In the genomic region with DNA sequence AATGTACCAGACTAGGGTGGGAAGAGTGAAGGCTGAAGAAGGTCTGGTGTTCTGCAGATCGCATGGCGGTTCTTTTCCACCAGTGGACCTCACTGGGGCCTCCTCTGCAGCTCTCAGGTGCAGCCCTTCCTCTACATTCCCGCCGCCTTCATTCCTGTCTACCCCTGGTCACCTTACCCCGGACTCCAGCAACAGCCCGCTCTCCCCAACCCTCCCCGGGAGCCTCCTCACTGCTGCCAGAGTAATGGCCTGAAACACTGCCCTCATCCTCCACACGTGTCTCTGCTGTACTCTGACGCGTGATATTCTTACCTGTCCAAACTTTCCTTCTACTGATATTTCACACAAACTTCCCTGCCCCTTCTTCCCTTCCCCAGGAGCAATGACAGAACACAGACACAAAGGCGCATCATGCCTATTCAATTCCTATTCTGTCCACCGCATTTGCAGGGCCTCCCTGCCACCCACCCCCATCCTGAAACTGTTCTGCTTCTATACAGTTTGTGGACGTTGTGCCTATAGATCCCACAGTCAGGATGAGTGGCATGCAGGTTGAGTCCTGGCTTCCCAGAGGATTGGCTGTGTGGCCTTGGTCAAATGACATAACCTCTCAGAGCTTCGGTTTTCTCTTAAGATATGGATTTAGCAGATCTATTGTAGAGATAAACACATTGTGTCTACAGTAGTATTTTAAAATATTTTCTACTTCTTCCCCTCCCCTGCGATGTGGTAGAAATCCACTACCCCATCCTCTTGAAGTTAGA, we compare ENCODE assay signal across 11 cellular contexts. TPM values are rescaled to one million over a fixed set of nuclear protein-coding genes. Genes with fewer than 3 reads are reported as not detected.
DNase-seq lines count a peak whose midpoint lies in the region; ATAC-seq and TF ChIP-seq lines count a peak whose summit lies in the region.
"Had no signal": no experiment of that assay in that cellular context is flagged by ENCODE, and none has a peak within 500 bp of the region (broad histone marks: within the 10 kb centered on the region; RNA-seq: fewer than 3 reads in every experiment).

No MANE protein-coding gene starts in this region.

- no peak overlapping the region for H3K23ac ChIP-seq in mesenchymal stem cell (ENCODE audit: low read length in 2 of 2)

- no peak overlapping the region for H2AFZ ChIP-seq in mesenchymal stem cell (ENCODE audit: low read depth, low read length)

- H3K9me3 Mint-ChIP-seq in activated T-cell treated with anti-CD3 and anti-CD28 coated beads, Interleukin-2, amount 50 U/mL, for 24 hours: no peaks in the 10 kb centered on the region
- H3K9me3 Mint-ChIP-seq in type B pancreatic cell: no peaks in the 10 kb centered on the region

- peak overlapping the region; percentile 23 for H3K4me3 Mint-ChIP-seq in activated T-cell treated with anti-CD3 and anti-CD28 coated beads, Interleukin-2, amount 50 U/mL, for 24 hours
- peak overlapping the region; percentile 88 for H3K4me3 Mint-ChIP-seq in type B pancreatic cell

- no peak for DNase-seq in activated T-cell treated with anti-CD3 and anti-CD28 coated beads, Interleukin-2, amount 50 U/mL, for 24 hours
- DNase-seq in activated T-cell treated with anti-CD3 and anti-CD28 coated beads, Interleukin-2, amount 50 U/mL, for 48 hours: no peak
- DNase-seq in coronary artery (ENCODE audit: low spot score) (peak; percentile 50), mesenchymal stem cell (no peak), type B pancreatic cell (ENCODE audit: extremely low spot score, unreplicated experiment) (no peak)
- DNase-seq: NCI-H446 had no signal

- no peaks in the 10 kb centered on the region for H3K36me3 ChIP-seq in mesenchymal stem cell (ENCODE audit: control insufficient read depth in 1 of 2, insufficient read depth in 2 of 2, low read depth in 1 of 2, low read length in 2 of 2)
- H3K36me3 ChIP-seq: adrenal gland had no signal

- H3K14ac ChIP-seq in mesenchymal stem cell (ENCODE audit: low read length in 2 of 2): peak overlapping the region in 1 of 2 experiments; percentile 72

- H3K4me3 ChIP-seq in coronary artery: peak overlapping the region; percentile 77
- peak overlapping the region; percentile 83 to 87 for H3K4me3 ChIP-seq in mesenchymal stem cell (ENCODE audit: insufficient read depth in 1 of 2, low read depth in 1 of 2, low read length in 2 of 2)

- no peak overlapping the region for H4K8ac ChIP-seq in mesenchymal stem cell (ENCODE audit: low read length)

- no peaks in the 10 kb centered on the region for H3K27me3 ChIP-seq in mesenchymal stem cell (ENCODE audit: control insufficient read depth in 1 of 2, insufficient read depth in 1 of 2, low read length in 2 of 2)
- H3K27me3 ChIP-seq: adrenal gland had no signal

- H3K27me3 Mint-ChIP-seq in activated T-cell treated with anti-CD3 and anti-CD28 coated beads, Interleukin-2, amount 50 U/mL, for 24 hours: peaks cover 77% of the 10 kb centered on the region
- H3K27me3 Mint-ChIP-seq in type B pancreatic cell: peaks cover 21% of the 10 kb centered on the region

- no peaks in the 10 kb centered on the region for H3K9me3 ChIP-seq in mesenchymal stem cell (ENCODE audit: control insufficient read depth, low read length)
- H3K9me3 ChIP-seq: adrenal gland had no signal

- peak overlapping the region; percentile 75 to 97 for H3K18ac ChIP-seq in mesenchymal stem cell (ENCODE audit: low read depth in 1 of 2, low read length in 2 of 2)

- H2BK15ac ChIP-seq in mesenchymal stem cell (ENCODE audit: low read depth, poor library complexity, severe bottlenecking): no peak overlapping the region

- peak overlapping the region; percentile 30 for H4K91ac ChIP-seq in mesenchymal stem cell (ENCODE audit: low read length)

- peaks cover 10% of the 10 kb centered on the region for H3K79me1 ChIP-seq in mesenchymal stem cell (replicated peaks; ENCODE audit: low read length, poor library complexity, severe bottlenecking)

- H3K9ac ChIP-seq in mesenchymal stem cell (ENCODE audit: low read length): peak overlapping the region; percentile 93

- H2BK120ac ChIP-seq in mesenchymal stem cell (ENCODE audit: low read depth, low read length): no peak overlapping the region

- no peak overlapping the region for H2BK5ac ChIP-seq in mesenchymal stem cell (ENCODE audit: low read depth, low read length, poor library complexity, severe bottlenecking)

- ATAC-seq in GM19035 (IDR thresholded peaks at IDR 0.05; ENCODE audit: unreplicated experiment) (no peak), GM18517 (IDR thresholded peaks at IDR 0.05; ENCODE audit: unreplicated experiment) (no peak), HG03565 (IDR thresholded peaks at IDR 0.05; ENCODE audit: unreplicated experiment) (no peak)

- peaks cover 15% of the 10 kb centered on the region for H3K4me1 Mint-ChIP-seq in activated T-cell treated with anti-CD3 and anti-CD28 coated beads, Interleukin-2, amount 50 U/mL, for 24 hours (ENCODE audit: low read depth)
- peaks cover 49% of the 10 kb centered on the region for H3K4me1 Mint-ChIP-seq in type B pancreatic cell (ENCODE audit: unreplicated experiment)

- H2AK5ac ChIP-seq in mesenchymal stem cell (ENCODE audit: low read length, severe bottlenecking): peak overlapping the region; percentile 76

- TF ChIP-seq CTCF in coronary artery (IDR thresholded peaks at IDR 0.05) (no peak), type B pancreatic cell (conservative IDR thresholded peaks at IDR 0.05) (no peak)

- 30% methylated on average over 14 of the region's 15 CpGs for WGBS in mesenchymal stem cell

- no peaks in the 10 kb centered on the region for H3K36me3 Mint-ChIP-seq in activated T-cell treated with anti-CD3 and anti-CD28 coated beads, Interleukin-2, amount 50 U/mL, for 24 hours (ENCODE audit: low read depth)
- peaks cover 5% of the 10 kb centered on the region for H3K36me3 Mint-ChIP-seq in type B pancreatic cell
- H3K36me3 Mint-ChIP-seq: CD14-positive monocyte had no signal

- H3K27ac ChIP-seq in coronary artery: peak overlapping the region; percentile 97 to 98
- H3K27ac ChIP-seq in mesenchymal stem cell (ENCODE audit: low read length, poor library complexity, severe bottlenecking): peak overlapping the region; percentile 80

- peaks cover 9% of the 10 kb centered on the region for H3K4me1 ChIP-seq in mesenchymal stem cell (ENCODE audit: control insufficient read depth, insufficient read depth, low read depth, low read length)

- H3K4me2 ChIP-seq in mesenchymal stem cell (ENCODE audit: low read length, poor library complexity, severe bottlenecking): peak overlapping the region; percentile 86

- peak overlapping the region; percentile 37 to 65 for H3K4ac ChIP-seq in mesenchymal stem cell (ENCODE audit: low read depth in 1 of 2, low read length in 2 of 2)

- peak overlapping the region; percentile 49 for H2BK12ac ChIP-seq in mesenchymal stem cell (ENCODE audit: low read length in 2 of 2)

- H3K27ac Mint-ChIP-seq in activated T-cell treated with anti-CD3 and anti-CD28 coated beads, Interleukin-2, amount 50 U/mL, for 24 hours: no peak overlapping the region
- H3K27ac Mint-ChIP-seq in type B pancreatic cell: peak overlapping the region; percentile 89

RNA-seq across cellular contexts. Expression of a gene that starts 1.7 kb away (rescaled TPM):
- 8.2 TPM for polyA plus RNA-seq in mesenchymal stem cell (2013, experiment 1 of 2)
- polyA plus RNA-seq in mesenchymal stem cell (2013, experiment 2 of 2): 7.9 TPM
- 6.5 and 8.1 TPM in 2 replicates for total RNA-seq in type B pancreatic cell (ENCODE audit: low replicate concordance)
- polyA plus RNA-seq: CD14-positive monocyte had no signal
